ENCODE assay signal across 9 cellular contexts in the genomic region with DNA sequence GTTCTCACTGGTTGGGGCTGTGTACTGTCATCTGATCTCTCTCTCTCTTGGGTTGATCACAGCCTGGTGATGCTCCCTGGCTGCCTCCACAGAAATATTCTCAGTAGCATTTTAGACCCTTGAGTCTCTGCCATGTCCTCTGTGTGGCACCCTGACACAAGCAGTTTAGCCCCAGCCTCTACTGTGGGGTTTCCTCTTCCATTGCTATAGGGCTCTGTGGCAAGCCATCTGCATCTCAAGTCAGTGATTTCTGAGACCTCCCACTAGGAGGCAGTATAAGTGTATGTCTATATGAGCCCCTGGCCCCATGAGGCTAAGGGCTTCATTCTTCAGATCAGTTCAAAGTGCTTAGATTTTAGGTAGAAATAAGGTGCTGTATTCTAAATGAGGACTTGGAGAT. TPM values are rescaled to one million over a fixed set of nuclear protein-coding genes. Genes with fewer than 3 reads are reported as not detected.
A peak's percentile ranks its signal among the peaks of the same experiment; 100 is the strongest.
DNase-seq lines count a peak whose midpoint lies in the region; ATAC-seq and TF ChIP-seq lines count a peak whose summit lies in the region.
"Had no signal": no experiment of that assay in that cellular context is flagged by ENCODE, and none has a peak within 500 bp of the region (broad histone marks: within the 10 kb centered on the region; RNA-seq: fewer than 3 reads in every experiment).

No MANE protein-coding gene starts in this region.

- no peaks in the 10 kb centered on the region for H3K9me3 Mint-ChIP-seq in activated naive CD4-positive, alpha-beta T cell treated with anti-CD3 and anti-CD28 coated beads for 36 hours
- H3K9me3 Mint-ChIP-seq in activated naive CD4-positive, alpha-beta T cell treated with anti-CD3 and anti-CD28 coated beads, Interleukin-2, amount 10 ng/mL, durations not matched to agents 7 days and 5 days: no peaks in the 10 kb centered on the region

- no peak overlapping the region for H3K4me3 Mint-ChIP-seq in activated naive CD4-positive, alpha-beta T cell treated with anti-CD3 and anti-CD28 coated beads for 36 hours
- H3K4me3 Mint-ChIP-seq in activated naive CD4-positive, alpha-beta T cell treated with anti-CD3 and anti-CD28 coated beads, Interleukin-2, amount 10 ng/mL, durations not matched to agents 7 days and 5 days: no peak overlapping the region

- DNase-seq in activated naive CD4-positive, alpha-beta T cell treated with anti-CD3 and anti-CD28 coated beads for 36 hours: peak; percentile 25
- DNase-seq in activated naive CD4-positive, alpha-beta T cell treated with anti-CD3 and anti-CD28 coated beads, Interleukin-2, amount 10 ng/mL, durations not matched to agents 7 days and 5 days: no peak
- DNase-seq in NCI-H748 (lab: John Stamatoyannopoulos, UW; ENCODE audit: unreplicated experiment) (peak; percentile 68), epithelial cell of proximal tubule (ENCODE audit: low read depth) (no peak), retina (peak; percentile 38), epidermal melanocyte (ENCODE audit: insufficient read length, low spot score) (no peak)
- DNase-seq: right cardiac atrium had no signal

- intact Hi-C loops in activated naive CD4-positive, alpha-beta T cell treated with anti-CD3 and anti-CD28 coated beads for 36 hours (cut with micrococcal nuclease): loop anchor here (2.0 kb wide), 1 partner anchor 382 kb away; no protein-coding TSS in a partner anchor

- H3K4me3 ChIP-seq in epithelial cell of proximal tubule (ENCODE audit: low read depth, low read length): no peak overlapping the region

- H3K27ac Mint-ChIP-seq in activated naive CD4-positive, alpha-beta T cell treated with anti-CD3 and anti-CD28 coated beads for 36 hours: no peak overlapping the region
- H3K27ac Mint-ChIP-seq in activated naive CD4-positive, alpha-beta T cell treated with anti-CD3 and anti-CD28 coated beads, Interleukin-2, amount 10 ng/mL, durations not matched to agents 7 days and 5 days: no peak overlapping the region

- no peaks in the 10 kb centered on the region for H3K4me1 Mint-ChIP-seq in activated naive CD4-positive, alpha-beta T cell treated with anti-CD3 and anti-CD28 coated beads for 36 hours (ENCODE audit: low read depth)
- H3K4me1 Mint-ChIP-seq in activated naive CD4-positive, alpha-beta T cell treated with anti-CD3 and anti-CD28 coated beads, Interleukin-2, amount 10 ng/mL, durations not matched to agents 7 days and 5 days: no peaks in the 10 kb centered on the region

- ATAC-seq in HG03139 (IDR thresholded peaks at IDR 0.05; ENCODE audit: unreplicated experiment) (peak; percentile 70), GM18870 (IDR thresholded peaks at IDR 0.05; ENCODE audit: unreplicated experiment) (no peak)

- CTCF ChIA-PET in activated naive CD4-positive, alpha-beta T cell treated with anti-CD3 and anti-CD28 coated beads for 36 hours (lab: Charles Lee): no interaction called here
- CTCF ChIA-PET in activated naive CD4-positive, alpha-beta T cell treated with anti-CD3 and anti-CD28 coated beads, Interleukin-2, amount 10 ng/mL, durations not matched to agents 7 days and 5 days (lab: Charles Lee): no interaction called here

- H3K36me3 Mint-ChIP-seq in activated naive CD4-positive, alpha-beta T cell treated with anti-CD3 and anti-CD28 coated beads for 36 hours (ENCODE audit: low read depth): no peaks in the 10 kb centered on the region
- no peaks in the 10 kb centered on the region for H3K36me3 Mint-ChIP-seq in activated naive CD4-positive, alpha-beta T cell treated with anti-CD3 and anti-CD28 coated beads, Interleukin-2, amount 10 ng/mL, durations not matched to agents 7 days and 5 days

- peaks cover 2% of the 10 kb centered on the region for H3K27me3 Mint-ChIP-seq in activated naive CD4-positive, alpha-beta T cell treated with anti-CD3 and anti-CD28 coated beads for 36 hours (ENCODE audit: low read depth)
- peaks cover 9% of the 10 kb centered on the region for H3K27me3 Mint-ChIP-seq in activated naive CD4-positive, alpha-beta T cell treated with anti-CD3 and anti-CD28 coated beads, Interleukin-2, amount 10 ng/mL, durations not matched to agents 7 days and 5 days

- TF ChIP-seq CTCF in epithelial cell of proximal tubule (conservative IDR thresholded peaks at IDR 0.05; ENCODE audit: low read depth, low read length): peak; percentile 67

RNA-seq across cellular contexts. Expression of a gene that starts 50.6 kb away (rescaled TPM):
- total RNA-seq in activated naive CD4-positive, alpha-beta T cell treated with anti-CD3 and anti-CD28 coated beads for 36 hours: not detected
- 2.1 and 4.8 TPM in 2 replicates for total RNA-seq in epithelial cell of proximal tubule

Comparison
In these comparisons a context has a peak if more than half of its experiments do, and no peak if none do; other contexts are left out.
1. DNase-seq: peak in activated naive CD4-positive, alpha-beta T cell treated with anti-CD3 and anti-CD28 coated beads for 36 hours (single experiment), NCI-H748 (single experiment) and retina (single experiment); none in activated naive CD4-positive, alpha-beta T cell treated with anti-CD3 and anti-CD28 coated beads, Interleukin-2, amount 10 ng/mL, durations not matched to agents 7 days and 5 days (single experiment), epithelial cell of proximal tubule (single experiment) and epidermal melanocyte (single experiment).